Comparison of ENCODE assay signal across 8 cellular contexts in the genomic region with DNA sequence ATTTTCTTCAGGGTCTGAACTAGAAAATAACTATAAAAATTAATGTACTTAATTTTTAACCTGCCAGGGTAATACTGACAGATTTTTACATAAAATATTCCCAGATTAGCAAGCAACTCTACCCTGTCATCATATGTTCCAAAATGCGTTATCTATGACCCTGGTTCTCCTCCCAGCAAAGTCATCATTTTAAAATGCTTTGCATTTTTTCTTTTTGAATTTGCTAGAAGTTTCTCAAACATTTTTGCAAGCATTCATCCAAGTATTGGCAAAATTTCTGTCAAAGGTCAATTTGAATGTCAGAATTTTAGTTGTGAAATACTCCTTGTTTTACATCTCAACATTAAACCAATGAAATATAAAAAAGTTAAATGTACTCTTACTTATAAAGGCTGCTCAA.
"Had no signal": no experiment of that assay in that cellular context is flagged by ENCODE, and none has a peak within 500 bp of the region (broad histone marks: within the 10 kb centered on the region; RNA-seq: fewer than 3 reads in every experiment).

No MANE protein-coding gene starts in this region.

- DNase-seq: GM23248, GOT3, H9, HCEC 1CT, KBM-7 had no signal

- FAIRE-seq: H54, HepG2 had no signal

- H3K9ac ChIP-seq: GM23248 had no signal

- H3K4me3 ChIP-seq: GM23248 had no signal

- ATAC-seq: HepG2 had no signal

- H3K27ac ChIP-seq: GM23248, HL-60 had no signal

- H2AFZ ChIP-seq: GM23248 had no signal
